In genomic region chr1:145994391-145995120, GRCh38 we compare ENCODE assay signal across 8 cellular contexts. TPM values are rescaled to one million over a fixed set of nuclear protein-coding genes. Genes with fewer than 3 reads are reported as not detected.
DNase-seq lines count a peak whose midpoint lies in the region; ATAC-seq and TF ChIP-seq lines count a peak whose summit lies in the region.

No MANE protein-coding gene starts in this region.

- H3K4me1 ChIP-seq in ascending aorta (peaks cover 3 to 31% of the 10 kb centered on the region in 2 donors), lung (ENCODE audit: control insufficient read depth in 2 of 2, insufficient read depth in 2 of 2, low read length in 2 of 2) (peaks cover 9 to 17% of the 10 kb centered on the region in 2 donors), transverse colon (peaks cover 2 to 56% (median 46%) of the 10 kb centered on the region in 4 donors)

- POLR2A ChIA-PET in CD4-positive, alpha-beta T cell (lab: Charles Lee) = interaction anchor here (1.5 to 11.8 kb wide), 11 partner anchors 8 to 136 kb away, joined by 7 to 625 read pairs (median 62); partner anchors contain the start of genes ANKRD34A, LIX1L, PIAS3 and POLR3GL

- peak overlapping the region; percentile 95 for H3K27ac Mint-ChIP-seq in CD4-positive, alpha-beta T cell

- in situ Hi-C loops in transverse colon (cut with MboI; ENCODE audit: low pct_ligation_motif_present in 1 of 4, low pct_unique_long_range_greater_than_20kb in 1 of 4, low sequenced_read_pairs in 3 of 4) = no loop called here

- ATAC-seq in CD4-positive, alpha-beta T cell (ENCODE audit: poor library complexity) = no peak
- ATAC-seq in lung (ENCODE audit: insufficient read depth, low FRiP score) = no peak
- ATAC-seq in HG02973 (IDR thresholded peaks at IDR 0.05; ENCODE audit: unreplicated experiment) = no peak

- no peak for TF ChIP-seq CTCF in CD4-positive, alpha-beta T cell (IDR thresholded peaks at IDR 0.05)
- no peak for TF ChIP-seq CTCF in ascending aorta (IDR thresholded peaks at IDR 0.05)
- TF ChIP-seq CTCF in lung (IDR thresholded peaks at IDR 0.05; ENCODE audit: control extremely low read depth, extremely low read depth) = no peak
- TF ChIP-seq CTCF in transverse colon (IDR thresholded peaks at IDR 0.05) = no peak

- intact Hi-C loops in CD4-positive, alpha-beta T cell (cut with DNase I, micrococcal nuclease) = loop anchor here (2.0 to 5.0 kb wide), 2 partner anchors 14 to 32 kb away; partner anchors contain the start of genes ANKRD34A (in 1 of the 2) and POLR3GL (in 1 of the 2)
- intact Hi-C loops in ascending aorta (cut with DNase I) (loop anchor here (5.0 kb wide), 1 partner anchor 32 kb away; the partner anchor contains the start of genes ANKRD34A and POLR3GL), transverse colon (cut with DNase I; ENCODE audit: low total_unique reads) (no loop called here)

- peak in 3 of 10 experiments; percentile 25 to 36 (median 29) for DNase-seq in CD4-positive, alpha-beta T cell
- peak; percentile 42 for DNase-seq in NOMO-1 treated with dmso at 0.1 percent for 144 hours (lab: John Stamatoyannopoulos, UW; ENCODE audit: unreplicated experiment)
- DNase-seq in ascending aorta (ENCODE audit: low spot score in 2 of 2) = peak in 1 of 2 donors; percentile 61
- DNase-seq in lung (ENCODE audit: low spot score) = no peak
- no peak for DNase-seq in transverse colon
- no peak for DNase-seq in NCI-H1930 (lab: John Stamatoyannopoulos, UW)
- no peak for DNase-seq in iPS-NIHi7 (ENCODE audit: extremely low spot score)

- H3K9me3 Mint-ChIP-seq in CD4-positive, alpha-beta T cell = no peaks in the 10 kb centered on the region

- H3K4me3 Mint-ChIP-seq in CD4-positive, alpha-beta T cell = peak overlapping the region; percentile 95

- H3K27me3 ChIP-seq in CD4-positive, alpha-beta T cell (ENCODE audit: control insufficient read depth, insufficient read depth, low read length) = no peaks in the 10 kb centered on the region
- H3K27me3 ChIP-seq in ascending aorta (no peaks in the 10 kb centered on the region), lung (ENCODE audit: control insufficient read depth, insufficient read depth) (no peaks in the 10 kb centered on the region), transverse colon (no peaks in the 10 kb centered on the region)

- TF ChIP-seq EP300 in transverse colon (IDR thresholded peaks at IDR 0.05; ENCODE audit: low read depth) = no peak

- peak overlapping the region; percentile 91 for H3K27ac ChIP-seq in CD4-positive, alpha-beta T cell (ENCODE audit: low read depth, low read length)
- H3K27ac ChIP-seq in ascending aorta (peak overlapping the region; percentile 89 to 95), lung (ENCODE audit: low read depth in 1 of 2, low read length in 1 of 2) (peak overlapping the region; percentile 85 to 91), transverse colon (peak overlapping the region; percentile 96 to 99 (median 98))

- whole genome bisulfite sequencing in lung, 2 donors = 8% methylated on average over 10 of the region's 10 CpGs
- 16% methylated on average over 10 of the region's 10 CpGs; no CpG with 5 or more reads in 1 of the 2 donors for whole genome bisulfite sequencing in transverse colon (ENCODE audit: low coverage in 1 of 2), 2 donors

- peak overlapping the region; percentile 79 to 88 for H3K4me3 ChIP-seq in ascending aorta
- H3K4me3 ChIP-seq in lung = peak overlapping the region; percentile 100
- H3K4me3 ChIP-seq in transverse colon = peak overlapping the region; percentile 34 to 92 (median 74)

- TF ChIP-seq POLR2A in transverse colon (IDR thresholded peaks at IDR 0.05) = no peak

- no peaks in the 10 kb centered on the region for H3K9me3 ChIP-seq in CD4-positive, alpha-beta T cell (ENCODE audit: control insufficient read depth, low read length)
- H3K9me3 ChIP-seq in ascending aorta = no peaks in the 10 kb centered on the region
- peaks cover 0 to 2% of the 10 kb centered on the region in 2 donors for H3K9me3 ChIP-seq in lung (ENCODE audit: control insufficient read depth in 2 of 2, insufficient read depth in 1 of 2, low read length in 1 of 2)
- no peaks in the 10 kb centered on the region for H3K9me3 ChIP-seq in transverse colon

- no peaks in the 10 kb centered on the region for H3K27me3 Mint-ChIP-seq in CD4-positive, alpha-beta T cell

- peaks cover 29 to 43% of the 10 kb centered on the region in 2 donors for H3K36me3 ChIP-seq in ascending aorta
- H3K36me3 ChIP-seq in lung (ENCODE audit: control insufficient read depth in 2 of 2, insufficient read depth in 2 of 2, low read length in 2 of 2) = peaks cover 14 to 15% of the 10 kb centered on the region in 2 donors
- peaks cover 7 to 40% (median 20%) of the 10 kb centered on the region in 4 donors for H3K36me3 ChIP-seq in transverse colon

- peaks cover 68% of the 10 kb centered on the region for H3K36me3 Mint-ChIP-seq in CD4-positive, alpha-beta T cell (ENCODE audit: low read depth)

- CTCF ChIA-PET in CD4-positive, alpha-beta T cell (lab: Charles Lee) = interaction anchor here (0.9 to 6.3 kb wide), 3 partner anchors 13 to 67 kb away, joined by 3 to 61 read pairs (median 3); partner anchors contain the start of gene RBM8A

- H3K4me1 Mint-ChIP-seq in CD4-positive, alpha-beta T cell (ENCODE audit: low read depth) = peaks cover 76% of the 10 kb centered on the region

RNA-seq across cellular contexts. Expression of gene TXNIP, which starts 1.8 kb away (rescaled TPM):
- 1,000 to 10,000 TPM; 1,317 to 1,358 TPM for total RNA-seq in CD4-positive, alpha-beta T cell
- 877 TPM for total RNA-seq in ascending aorta
- 1,000 to 10,000 TPM in 1 of 2 donors, 100 to 1,000 TPM in 1; 556 to 1,810 TPM for total RNA-seq in lung
- polyA plus RNA-seq in lung = 100 to 1,000 TPM; 178 to 850 TPM
- 1,000 to 10,000 TPM in 2 of 4 donors, 100 to 1,000 TPM in 2; 296 to 2,602 (median 982) TPM for total RNA-seq in transverse colon

RNA-seq across cellular contexts. Expression of gene HJV, which starts 27.0 kb away (rescaled TPM):
- not detected for total RNA-seq in CD4-positive, alpha-beta T cell
- total RNA-seq in ascending aorta = not detected
- not detected for total RNA-seq in lung
- not detected for polyA plus RNA-seq in lung
- under 1 TPM in 1 of 4 donors, not detected in 3; 0.27 TPM for total RNA-seq in transverse colon

RNA-seq across cellular contexts. Expression of gene POLR3GL, which starts 30.1 kb away (rescaled TPM):
- total RNA-seq in CD4-positive, alpha-beta T cell = 10 to 100 TPM; 17.2 to 17.8 TPM
- total RNA-seq in ascending aorta = 22.9 TPM
- total RNA-seq in lung = 10 to 100 TPM in 1 of 2 donors, 1 to 10 TPM in 1; 9.4 to 21.3 TPM
- polyA plus RNA-seq in lung = 10 to 100 TPM; 33.4 to 34.3 TPM
- 10 to 100 TPM in 3 of 4 donors, 1 to 10 TPM in 1; 1.2 to 23.7 (median 14.4) TPM for total RNA-seq in transverse colon

RNA-seq across cellular contexts. Expression of gene ANKRD34A, which starts 30.2 kb away (rescaled TPM):
- total RNA-seq in CD4-positive, alpha-beta T cell = under 1 TPM; 0.42 to 0.47 TPM
- 13.6 TPM for total RNA-seq in ascending aorta
- total RNA-seq in lung = 1 to 10 TPM in 1 of 2 donors, under 1 TPM in 1; 0.06 to 1.0 TPM
- under 1 TPM; 0.45 to 0.47 TPM for polyA plus RNA-seq in lung
- 1 to 10 TPM in 1 of 4 donors, under 1 TPM in 2, not detected in 1; 0.41 to 4.1 (median 0.64) TPM for total RNA-seq in transverse colon

RNA-seq across cellular contexts. Expression of gene LIX1L, which starts 36.7 kb away (rescaled TPM):
- 10 to 100 TPM; 21.4 to 21.5 TPM for total RNA-seq in CD4-positive, alpha-beta T cell
- total RNA-seq in ascending aorta (44.0 TPM), lung (10 to 100 TPM; 29.7 to 30.9 TPM), transverse colon (10 to 100 TPM in 2 of 4 donors, 1 to 10 TPM in 2; 7.2 to 12.5 (median 9.8) TPM)
- 1 to 10 TPM; 7.0 to 8.0 TPM for polyA plus RNA-seq in lung
